Comparison of ENCODE assay signal across 13 cellular contexts in genomic region chr6:142482249-142482648, GRCh38.
"Had no signal": no experiment of that assay in that cellular context is flagged by ENCODE, and none has a peak within 500 bp of the region (broad histone marks: within the 10 kb centered on the region; RNA-seq: fewer than 3 reads in every experiment).

No MANE protein-coding gene starts in this region.

- H3K4me1 ChIP-seq: gastrocnemius medialis, thyroid gland had no signal

- H3K4me1 Mint-ChIP-seq: neural crest cell had no signal

- H3K27ac ChIP-seq: gastrocnemius medialis, ovary, thyroid gland had no signal

- ATAC-seq: activated CD8-positive, alpha-beta T cell treated with anti-CD3 and anti-CD28 coated beads, Interleukin-2, amount 10 ng/mL, durations not matched to agents 7 days and 5 days; activated naive CD8-positive, alpha-beta T cell treated with anti-CD3 and anti-CD28 coated beads, Interleukin-2, amount 50 U/mL, for 24 hours; gastrocnemius medialis had no signal

- H3K4me3 Mint-ChIP-seq: activated CD8-positive, alpha-beta T cell treated with anti-CD3 and anti-CD28 coated beads, Interleukin-2, amount 10 ng/mL, durations not matched to agents 7 days and 5 days; activated naive CD8-positive, alpha-beta T cell treated with anti-CD3 and anti-CD28 coated beads, Interleukin-2, amount 50 U/mL, for 24 hours; neural crest cell had no signal

- H3K36me3 ChIP-seq: gastrocnemius medialis, ovary, thyroid gland had no signal

- H3K9me3 ChIP-seq: gastrocnemius medialis, ovary, thyroid gland had no signal

- H3K4me3 ChIP-seq: gastrocnemius medialis, ovary, thyroid gland had no signal

- DNase-seq: activated CD4-positive, alpha-beta T cell treated with anti-CD3 and anti-CD28 coated beads for 4 hours; activated CD8-positive, alpha-beta memory T cell treated with anti-CD3 and anti-CD28 coated beads, Interleukin-2, amount 50 U/mL, for 48 hours; activated CD8-positive, alpha-beta T cell treated with anti-CD3 and anti-CD28 coated beads, Interleukin-2, amount 10 ng/mL, durations not matched to agents 7 days and 5 days; activated naive CD4-positive, alpha-beta T cell; activated naive CD8-positive, alpha-beta T cell treated with anti-CD3 and anti-CD28 coated beads, Interleukin-2, amount 50 U/mL, for 24 hours; cortex of kidney; effector CD8-positive, alpha-beta T cell; gastrocnemius medialis; ovary; stimulated activated CD4-positive, alpha-beta T cell treated with anti-CD3 and anti-CD28 coated beads, Interleukin-15, amount 100 ng/mL, for 24 hours; stimulated activated CD4-positive, alpha-beta T cell treated with anti-CD3 and anti-CD28 coated beads, Interleukin-4, amount 100 ng/mL, for 24 hours; thyroid gland had no signal

- H3K27me3 ChIP-seq: gastrocnemius medialis, ovary, thyroid gland had no signal

- H3K27ac Mint-ChIP-seq: activated CD8-positive, alpha-beta T cell treated with anti-CD3 and anti-CD28 coated beads, Interleukin-2, amount 10 ng/mL, durations not matched to agents 7 days and 5 days; activated naive CD8-positive, alpha-beta T cell treated with anti-CD3 and anti-CD28 coated beads, Interleukin-2, amount 50 U/mL, for 24 hours had no signal
